ENCODE assay signal across 13 cellular contexts in the genomic region with DNA sequence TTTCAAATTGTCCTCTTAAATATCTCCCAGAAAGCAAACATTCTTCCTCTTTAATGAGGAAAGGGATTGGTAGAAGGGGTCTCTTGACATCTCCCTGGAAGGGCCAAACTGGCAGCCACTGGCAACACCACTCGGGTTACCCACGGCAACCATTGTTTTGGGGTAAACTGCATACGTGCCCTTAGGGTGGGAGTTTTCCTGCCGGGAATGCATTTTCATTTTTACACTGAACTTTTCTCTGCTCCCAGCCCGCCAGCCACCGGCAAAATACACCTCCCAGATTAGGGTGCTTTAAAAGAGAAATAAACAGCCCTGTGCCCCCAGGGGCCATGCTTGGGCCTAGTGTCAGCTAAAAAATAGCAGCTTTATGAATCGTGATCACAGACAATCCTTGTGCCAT. TPM values are rescaled to one million over a fixed set of nuclear protein-coding genes. Genes with fewer than 3 reads are reported as not detected.
A peak's percentile ranks its signal among the peaks of the same experiment; 100 is the strongest.
DNase-seq lines count a peak whose midpoint lies in the region; TF ChIP-seq lines count a peak whose summit lies in the region.
"Had no signal": no experiment of that assay in that cellular context is flagged by ENCODE, and none has a peak within 500 bp of the region (broad histone marks: within the 10 kb centered on the region; RNA-seq: fewer than 3 reads in every experiment).

No MANE protein-coding gene starts in this region.

- no peaks in the 10 kb centered on the region for H3K9me3 Mint-ChIP-seq in activated naive CD4-positive, alpha-beta T cell treated with anti-CD3 and anti-CD28 coated beads, Interleukin-2, amount 50 U/mL, for 24 hours
- H3K9me3 Mint-ChIP-seq: activated T-helper 17 cell treated with anti-CD3 and anti-CD28 coated beads, Interleukin-2, amount 50 U/mL, for 72 hours had no signal

- BruUV-seq in OCI-LY7 (replicated peaks; lab: Mats Ljungman, UMichigan): no TSS peak

- H3K9me2 ChIP-seq in OCI-LY7 (ENCODE audit: insufficient read depth, low read length): no peaks in the 10 kb centered on the region

- no peak overlapping the region for H3K4me2 ChIP-seq in OCI-LY7 (ENCODE audit: low read length)

- peaks cover 8% of the 10 kb centered on the region for H3K4me1 ChIP-seq in iPS-18a (ENCODE audit: control insufficient read depth, low read depth, low read length)
- peaks cover 11% of the 10 kb centered on the region for H3K4me1 ChIP-seq in suprapubic skin
- H3K4me1 ChIP-seq in OCI-LY7 (ENCODE audit: insufficient read depth, low read length, poor library complexity, severe bottlenecking): no peaks in the 10 kb centered on the region
- H3K4me1 ChIP-seq: colonic mucosa had no signal

- CTCF ChIA-PET in OCI-LY7 (lab: Charles Lee; ENCODE audit: unreplicated experiment): no interaction called here

- H3K36me3 Mint-ChIP-seq in activated naive CD4-positive, alpha-beta T cell treated with anti-CD3 and anti-CD28 coated beads, Interleukin-2, amount 50 U/mL, for 24 hours: no peaks in the 10 kb centered on the region

- POLR2A ChIA-PET in OCI-LY7 (lab: Charles Lee): no interaction called here

- H3K79me2 ChIP-seq in OCI-LY7 (ENCODE audit: insufficient read depth, low read depth, low read length): no peaks in the 10 kb centered on the region

- whole genome bisulfite sequencing in suprapubic skin: 71% methylated on average over 7 of the region's 7 CpGs

- H3K9me3 ChIP-seq in iPS-18a (ENCODE audit: control insufficient read depth, low read depth, low read length) (no peaks in the 10 kb centered on the region), suprapubic skin (no peaks in the 10 kb centered on the region), OCI-LY7 (ENCODE audit: low read length) (no peaks in the 10 kb centered on the region)
- H3K9me3 ChIP-seq: colonic mucosa had no signal

- H3K36me3 ChIP-seq in iPS-18a (ENCODE audit: control insufficient read depth, low read depth, low read length) (no peaks in the 10 kb centered on the region), suprapubic skin (no peaks in the 10 kb centered on the region), OCI-LY7 (ENCODE audit: insufficient read depth, low read length) (no peaks in the 10 kb centered on the region)
- H3K36me3 ChIP-seq: colonic mucosa had no signal

- H3K27me3 Mint-ChIP-seq in activated naive CD4-positive, alpha-beta T cell treated with anti-CD3 and anti-CD28 coated beads, Interleukin-2, amount 50 U/mL, for 24 hours: no peaks in the 10 kb centered on the region
- H3K27me3 Mint-ChIP-seq: activated T-helper 17 cell treated with anti-CD3 and anti-CD28 coated beads, Interleukin-2, amount 50 U/mL, for 72 hours had no signal

- no peaks in the 10 kb centered on the region for H4K20me1 ChIP-seq in OCI-LY7 (ENCODE audit: insufficient read depth, low read length)

- no peak for DNase-seq in activated naive CD4-positive, alpha-beta T cell treated with Interleukin-2 at 50 U/mL for 16 hours
- DNase-seq in NCI-H748 treated with DMSO at 0.1 percent for 48 hours (lab: John Stamatoyannopoulos, UW) (peak; percentile 79), suprapubic skin (ENCODE audit: low spot score in 2 of 2) (peak; percentile 40 to 57), GDM1 (lab: John Stamatoyannopoulos, UW) (no peak), OCI-LY7 (ENCODE audit: low spot score) (no peak)
- DNase-seq in stimulated activated CD8-positive, alpha-beta memory T cell treated with anti-CD3 and anti-CD28 coated beads, Interleukin-4, amount 100 ng/mL, for 48 hours: no peak
- DNase-seq: colonic mucosa; kidney glomerular epithelial cell; NCI-H446; stimulated activated naive CD8-positive, alpha-beta T cell treated with anti-CD3 and anti-CD28 coated beads, Interleukin-15, Interleukin-2, amounts not matched to agents 100 U/mL and 50 U/mL, for 24 hours had no signal

- H3K4me1 Mint-ChIP-seq in activated naive CD4-positive, alpha-beta T cell treated with anti-CD3 and anti-CD28 coated beads, Interleukin-2, amount 50 U/mL, for 24 hours: no peaks in the 10 kb centered on the region

- no peaks in the 10 kb centered on the region for H3K27me3 ChIP-seq in iPS-18a (ENCODE audit: control insufficient read depth, insufficient read depth, low read length)
- peaks cover 8% of the 10 kb centered on the region for H3K27me3 ChIP-seq in suprapubic skin
- H3K27me3 ChIP-seq: colonic mucosa had no signal

- no peak overlapping the region for H3K4me3 Mint-ChIP-seq in activated naive CD4-positive, alpha-beta T cell treated with anti-CD3 and anti-CD28 coated beads, Interleukin-2, amount 50 U/mL, for 24 hours
- H3K4me3 Mint-ChIP-seq: activated T-helper 17 cell treated with anti-CD3 and anti-CD28 coated beads, Interleukin-2, amount 50 U/mL, for 72 hours had no signal

- intact Hi-C loops in OCI-LY7 (cut with micrococcal nuclease; ENCODE audit: unreplicated experiment): no loop called here

- TF ChIP-seq POLR2A in suprapubic skin (IDR thresholded peaks at IDR 0.05): no peak

- H2AFZ ChIP-seq in OCI-LY7 (ENCODE audit: low read length): no peak overlapping the region

- H3K4me3 ChIP-seq in iPS-18a (ENCODE audit: low read length) (no peak overlapping the region), suprapubic skin (no peak overlapping the region), OCI-LY7 (ENCODE audit: low read depth, low read length, poor library complexity, severe bottlenecking) (no peak overlapping the region)
- H3K4me3 ChIP-seq: colonic mucosa had no signal

- TF ChIP-seq CTCF in suprapubic skin (IDR thresholded peaks at IDR 0.05): no peak
- no peak for TF ChIP-seq CTCF in OCI-LY7 (conservative IDR thresholded peaks at IDR 0.05; ENCODE audit: low read length)

- no peak for TF ChIP-seq EP300 in suprapubic skin (IDR thresholded peaks at IDR 0.05)

- peak overlapping the region; percentile 4 for H3K27ac Mint-ChIP-seq in activated naive CD4-positive, alpha-beta T cell treated with anti-CD3 and anti-CD28 coated beads, Interleukin-2, amount 50 U/mL, for 24 hours
- H3K27ac Mint-ChIP-seq: activated T-helper 17 cell treated with anti-CD3 and anti-CD28 coated beads, Interleukin-2, amount 50 U/mL, for 72 hours had no signal

- H3K27ac ChIP-seq in iPS-18a (ENCODE audit: low read length): no peak overlapping the region
- peak overlapping the region; percentile 8 for H3K27ac ChIP-seq in suprapubic skin
- no peak overlapping the region for H3K27ac ChIP-seq in OCI-LY7 (ENCODE audit: low read depth, low read length, poor library complexity, severe bottlenecking)
- H3K27ac ChIP-seq: colonic mucosa had no signal

- peak overlapping the region; percentile 2 for H3K9ac ChIP-seq in iPS-18a (ENCODE audit: low read length)

RNA-seq across cellular contexts. Expression of gene C13orf46, which starts 38.4 kb away (rescaled TPM):
- total RNA-seq in suprapubic skin (1 to 10 TPM in 1 of 4 donors, under 1 TPM in 3; 0.16 to 1.4 (median 0.53) TPM), OCI-LY7 (2022) (0.09 and 0.21 TPM in 2 replicates)
- not detected in 2 replicates for total RNA-seq in OCI-LY7 (2014; rRNA removed; shearing (Covaris generic))

Comparison
In these comparisons a context has a peak if more than half of its experiments do, and no peak if none do; other contexts are left out.
1. DNase-seq: peak in NCI-H748 treated with DMSO at 0.1 percent for 48 hours (single experiment) and suprapubic skin (2 of 2); none in activated naive CD4-positive, alpha-beta T cell treated with Interleukin-2 at 50 U/mL for 16 hours (single experiment), GDM1 (single experiment), stimulated activated CD8-positive, alpha-beta memory T cell treated with anti-CD3 and anti-CD28 coated beads, Interleukin-4, amount 100 ng/mL, for 48 hours (single experiment) and OCI-LY7 (single experiment).